1 cellular context compared by ENCODE assay signal in the genomic region with DNA sequence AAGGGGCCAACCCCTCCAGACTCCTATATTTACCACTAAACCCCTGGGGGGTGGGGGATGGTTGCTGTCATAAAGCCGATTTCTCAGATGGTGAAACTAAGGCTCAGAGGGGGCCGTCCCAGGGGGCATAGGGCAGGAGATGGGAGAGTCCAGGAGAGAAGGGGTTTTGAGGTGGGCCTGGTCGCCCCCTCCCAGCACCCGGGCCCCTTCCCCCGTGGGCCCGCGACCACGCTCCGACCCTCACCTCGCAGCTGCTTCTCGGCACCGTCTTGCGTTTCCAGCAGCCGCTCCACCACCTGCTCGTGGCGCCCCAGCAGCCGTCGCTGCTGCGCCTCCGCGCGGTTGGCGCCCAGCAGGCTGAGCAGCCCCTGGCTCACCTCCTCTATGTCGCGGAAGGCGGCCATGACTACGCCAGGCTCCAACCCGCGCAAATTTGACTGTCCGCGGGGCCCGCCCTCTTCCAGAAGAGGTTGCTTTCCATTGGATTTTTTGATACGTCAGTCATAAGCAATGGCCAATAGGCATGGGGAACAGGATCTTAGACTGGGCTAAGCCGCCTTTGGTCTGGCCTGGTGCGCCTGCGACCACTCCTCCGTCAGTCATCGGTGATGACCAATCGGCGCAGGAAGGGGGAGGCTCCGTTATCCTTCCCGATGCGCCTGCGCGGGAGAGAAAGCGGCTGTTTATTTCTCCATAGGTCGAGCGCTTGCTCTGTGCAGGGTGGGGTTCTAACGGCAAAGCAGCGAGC.
TF ChIP-seq lines count a peak whose summit lies in the region.

A gene with protein sequence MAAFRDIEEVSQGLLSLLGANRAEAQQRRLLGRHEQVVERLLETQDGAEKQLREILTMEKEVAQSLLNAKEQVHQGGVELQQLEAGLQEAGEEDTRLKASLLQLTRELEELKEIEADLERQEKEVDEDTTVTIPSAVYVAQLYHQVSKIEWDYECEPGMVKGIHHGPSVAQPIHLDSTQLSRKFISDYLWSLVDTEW (minus strand): TSS at position 410 of the 748 bp plus-strand sequence. CDS start 6 bp downstream, at position 404.

TF ChIP-seq in HepG2, 621 proteins besides CTCF, POLR2A, EP300 and RAD21 (continued from another document and continues in another):
- TF ChIP-seq, protein P1, sequence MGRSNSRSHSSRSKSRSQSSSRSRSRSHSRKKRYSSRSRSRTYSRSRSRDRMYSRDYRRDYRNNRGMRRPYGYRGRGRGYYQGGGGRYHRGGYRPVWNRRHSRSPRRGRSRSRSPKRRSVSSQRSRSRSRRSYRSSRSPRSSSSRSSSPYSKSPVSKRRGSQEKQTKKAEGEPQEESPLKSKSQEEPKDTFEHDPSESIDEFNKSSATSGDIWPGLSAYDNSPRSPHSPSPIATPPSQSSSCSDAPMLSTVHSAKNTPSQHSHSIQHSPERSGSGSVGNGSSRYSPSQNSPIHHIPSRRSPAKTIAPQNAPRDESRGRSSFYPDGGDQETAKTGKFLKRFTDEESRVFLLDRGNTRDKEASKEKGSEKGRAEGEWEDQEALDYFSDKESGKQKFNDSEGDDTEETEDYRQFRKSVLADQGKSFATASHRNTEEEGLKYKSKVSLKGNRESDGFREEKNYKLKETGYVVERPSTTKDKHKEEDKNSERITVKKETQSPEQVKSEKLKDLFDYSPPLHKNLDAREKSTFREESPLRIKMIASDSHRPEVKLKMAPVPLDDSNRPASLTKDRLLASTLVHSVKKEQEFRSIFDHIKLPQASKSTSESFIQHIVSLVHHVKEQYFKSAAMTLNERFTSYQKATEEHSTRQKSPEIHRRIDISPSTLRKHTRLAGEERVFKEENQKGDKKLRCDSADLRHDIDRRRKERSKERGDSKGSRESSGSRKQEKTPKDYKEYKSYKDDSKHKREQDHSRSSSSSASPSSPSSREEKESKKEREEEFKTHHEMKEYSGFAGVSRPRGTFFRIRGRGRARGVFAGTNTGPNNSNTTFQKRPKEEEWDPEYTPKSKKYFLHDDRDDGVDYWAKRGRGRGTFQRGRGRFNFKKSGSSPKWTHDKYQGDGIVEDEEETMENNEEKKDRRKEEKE (IDR thresholded peaks at IDR 0.05): no peak
- TF ChIP-seq, protein P2, sequence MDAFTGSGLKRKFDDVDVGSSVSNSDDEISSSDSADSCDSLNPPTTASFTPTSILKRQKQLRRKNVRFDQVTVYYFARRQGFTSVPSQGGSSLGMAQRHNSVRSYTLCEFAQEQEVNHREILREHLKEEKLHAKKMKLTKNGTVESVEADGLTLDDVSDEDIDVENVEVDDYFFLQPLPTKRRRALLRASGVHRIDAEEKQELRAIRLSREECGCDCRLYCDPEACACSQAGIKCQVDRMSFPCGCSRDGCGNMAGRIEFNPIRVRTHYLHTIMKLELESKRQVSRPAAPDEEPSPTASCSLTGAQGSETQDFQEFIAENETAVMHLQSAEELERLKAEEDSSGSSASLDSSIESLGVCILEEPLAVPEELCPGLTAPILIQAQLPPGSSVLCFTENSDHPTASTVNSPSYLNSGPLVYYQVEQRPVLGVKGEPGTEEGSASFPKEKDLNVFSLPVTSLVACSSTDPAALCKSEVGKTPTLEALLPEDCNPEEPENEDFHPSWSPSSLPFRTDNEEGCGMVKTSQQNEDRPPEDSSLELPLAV (CRISPR knock-in tag; conservative IDR thresholded peaks at IDR 0.05; ENCODE audit: low read depth): no peak
- TF ChIP-seq ZNF660 (CRISPR knock-in tag; IDR thresholded peaks at IDR 0.05; ENCODE audit: borderline replicate concordance, low read depth) (no peak), RFX3 (CRISPR knock-in tag; IDR thresholded peaks at IDR 0.05) (no peak), ZMYM3 (CRISPR knock-in tag; IDR thresholded peaks at IDR 0.05) (no peak; the same call in 1 of the 2 replicates), AKAP8 (CRISPR knock-in tag; IDR thresholded peaks at IDR 0.05) (peak; percentile 57; the same call in 1 of the 2 replicates), RAD51 (IDR thresholded peaks at IDR 0.05; ENCODE audit: borderline replicate concordance) (no peak), FOXA1 (IDR thresholded peaks at IDR 0.05) (no peak), FOXA1 (CRISPR knock-in tag; IDR thresholded peaks at IDR 0.05) (peak; percentile 65), KDM6A (CRISPR knock-in tag; IDR thresholded peaks at IDR 0.05; ENCODE audit: low read depth) (no peak), SIX4 (CRISPR knock-in tag; IDR thresholded peaks at IDR 0.05) (no peak; the same call in 1 of the 2 replicates), RORA (CRISPR knock-in tag; IDR thresholded peaks at IDR 0.05) (no peak), MEIS2 (CRISPR knock-in tag; IDR thresholded peaks at IDR 0.05) (0 out of 2 replicates have a peak, but pooled peaks have one; percentile 55), POLR2AphosphoS5 (IDR thresholded peaks at IDR 0.05; ENCODE audit: low read depth, low read length) (peak; percentile 84), MTA3 (CRISPR knock-in tag; IDR thresholded peaks at IDR 0.05) (no peak), SIN3A (IDR thresholded peaks at IDR 0.05; ENCODE audit: borderline replicate concordance, low read depth, low read length) (peak; percentile 94), FIP1L1 (IDR thresholded peaks at IDR 0.05; ENCODE audit: borderline replicate concordance, insufficient read depth, low read depth, low read length) (no peak), ZMYM4 (CRISPR knock-in tag; IDR thresholded peaks at IDR 0.05) (no peak), ERF (CRISPR knock-in tag; IDR thresholded peaks at IDR 0.05) (peak; percentile 30; the same call in 1 of the 2 replicates), RFXANK (CRISPR knock-in tag; IDR thresholded peaks at IDR 0.05) (no peak), ZNF10 (CRISPR knock-in tag; IDR thresholded peaks at IDR 0.05; ENCODE audit: borderline replicate concordance, low read depth) (no peak), RBM39 (IDR thresholded peaks at IDR 0.05; ENCODE audit: low read depth, low read length, poor library complexity, severe bottlenecking) (peak; percentile 73), TAF15 (IDR thresholded peaks at IDR 0.05; ENCODE audit: low read depth, low read length, poor library complexity, severe bottlenecking) (no peak), ATM (IDR thresholded peaks at IDR 0.05; ENCODE audit: borderline replicate concordance) (no peak), STAT5B (CRISPR knock-in tag; IDR thresholded peaks at IDR 0.05) (no peak), PCBP2 (optimal IDR thresholded peaks at IDR 0.05; ENCODE audit: low read depth, low read length, poor library complexity, severe bottlenecking) (no peak), ZNF232 (CRISPR knock-in tag; IDR thresholded peaks at IDR 0.05; ENCODE audit: borderline replicate concordance) (no peak), SPEN (CRISPR knock-in tag; IDR thresholded peaks at IDR 0.05; ENCODE audit: low read depth) (0 out of 2 replicates have a peak, but pooled peaks have one; percentile 57), FOXA3 (CRISPR knock-in tag; IDR thresholded peaks at IDR 0.05) (peak; percentile 67)
- TF ChIP-seq, protein P3, sequence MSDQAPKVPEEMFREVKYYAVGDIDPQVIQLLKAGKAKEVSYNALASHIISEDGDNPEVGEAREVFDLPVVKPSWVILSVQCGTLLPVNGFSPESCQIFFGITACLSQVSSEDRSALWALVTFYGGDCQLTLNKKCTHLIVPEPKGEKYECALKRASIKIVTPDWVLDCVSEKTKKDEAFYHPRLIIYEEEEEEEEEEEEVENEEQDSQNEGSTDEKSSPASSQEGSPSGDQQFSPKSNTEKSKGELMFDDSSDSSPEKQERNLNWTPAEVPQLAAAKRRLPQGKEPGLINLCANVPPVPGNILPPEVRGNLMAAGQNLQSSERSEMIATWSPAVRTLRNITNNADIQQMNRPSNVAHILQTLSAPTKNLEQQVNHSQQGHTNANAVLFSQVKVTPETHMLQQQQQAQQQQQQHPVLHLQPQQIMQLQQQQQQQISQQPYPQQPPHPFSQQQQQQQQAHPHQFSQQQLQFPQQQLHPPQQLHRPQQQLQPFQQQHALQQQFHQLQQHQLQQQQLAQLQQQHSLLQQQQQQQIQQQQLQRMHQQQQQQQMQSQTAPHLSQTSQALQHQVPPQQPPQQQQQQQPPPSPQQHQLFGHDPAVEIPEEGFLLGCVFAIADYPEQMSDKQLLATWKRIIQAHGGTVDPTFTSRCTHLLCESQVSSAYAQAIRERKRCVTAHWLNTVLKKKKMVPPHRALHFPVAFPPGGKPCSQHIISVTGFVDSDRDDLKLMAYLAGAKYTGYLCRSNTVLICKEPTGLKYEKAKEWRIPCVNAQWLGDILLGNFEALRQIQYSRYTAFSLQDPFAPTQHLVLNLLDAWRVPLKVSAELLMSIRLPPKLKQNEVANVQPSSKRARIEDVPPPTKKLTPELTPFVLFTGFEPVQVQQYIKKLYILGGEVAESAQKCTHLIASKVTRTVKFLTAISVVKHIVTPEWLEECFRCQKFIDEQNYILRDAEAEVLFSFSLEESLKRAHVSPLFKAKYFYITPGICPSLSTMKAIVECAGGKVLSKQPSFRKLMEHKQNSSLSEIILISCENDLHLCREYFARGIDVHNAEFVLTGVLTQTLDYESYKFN (CRISPR knock-in tag; conservative IDR thresholded peaks at IDR 0.05): no peak
- TF ChIP-seq, protein P4, sequence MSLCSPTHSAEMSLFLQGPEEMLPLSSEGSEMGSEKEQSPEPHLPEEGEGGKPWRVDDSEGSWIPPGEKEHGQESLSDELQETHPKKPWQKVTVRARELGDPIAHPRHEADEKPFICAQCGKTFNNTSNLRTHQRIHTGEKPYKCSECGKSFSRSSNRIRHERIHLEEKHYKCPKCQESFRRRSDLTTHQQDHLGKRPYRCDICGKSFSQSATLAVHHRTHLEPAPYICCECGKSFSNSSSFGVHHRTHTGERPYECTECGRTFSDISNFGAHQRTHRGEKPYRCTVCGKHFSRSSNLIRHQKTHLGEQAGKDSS (CRISPR knock-in tag; IDR thresholded peaks at IDR 0.05; ENCODE audit: borderline replicate concordance, low read depth): no peak
- TF ChIP-seq, protein P5, sequence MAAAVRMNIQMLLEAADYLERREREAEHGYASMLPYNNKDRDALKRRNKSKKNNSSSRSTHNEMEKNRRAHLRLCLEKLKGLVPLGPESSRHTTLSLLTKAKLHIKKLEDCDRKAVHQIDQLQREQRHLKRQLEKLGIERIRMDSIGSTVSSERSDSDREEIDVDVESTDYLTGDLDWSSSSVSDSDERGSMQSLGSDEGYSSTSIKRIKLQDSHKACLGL (CRISPR knock-in tag; IDR thresholded peaks at IDR 0.05): peak; percentile 76
- TF ChIP-seq, protein P6, sequence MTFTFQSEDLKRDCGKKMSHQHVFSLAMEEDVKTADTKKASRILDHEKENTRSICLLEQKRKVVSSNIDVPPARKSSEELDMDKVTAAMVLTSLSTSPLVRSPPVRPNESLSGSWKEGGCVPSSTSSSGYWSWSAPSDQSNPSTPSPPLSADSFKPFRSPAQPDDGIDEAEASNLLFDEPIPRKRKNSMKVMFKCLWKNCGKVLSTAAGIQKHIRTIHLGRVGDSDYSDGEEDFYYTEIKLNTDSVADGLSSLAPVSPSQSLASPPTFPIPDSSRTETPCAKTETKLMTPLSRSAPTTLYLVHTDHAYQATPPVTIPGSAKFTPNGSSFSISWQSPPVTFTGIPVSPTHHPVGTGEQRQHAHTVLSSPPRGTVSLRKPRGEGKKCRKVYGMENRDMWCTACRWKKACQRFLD (CRISPR knock-in tag; IDR thresholded peaks at IDR 0.05; ENCODE audit: borderline replicate concordance): no peak
- TF ChIP-seq, protein P7, sequence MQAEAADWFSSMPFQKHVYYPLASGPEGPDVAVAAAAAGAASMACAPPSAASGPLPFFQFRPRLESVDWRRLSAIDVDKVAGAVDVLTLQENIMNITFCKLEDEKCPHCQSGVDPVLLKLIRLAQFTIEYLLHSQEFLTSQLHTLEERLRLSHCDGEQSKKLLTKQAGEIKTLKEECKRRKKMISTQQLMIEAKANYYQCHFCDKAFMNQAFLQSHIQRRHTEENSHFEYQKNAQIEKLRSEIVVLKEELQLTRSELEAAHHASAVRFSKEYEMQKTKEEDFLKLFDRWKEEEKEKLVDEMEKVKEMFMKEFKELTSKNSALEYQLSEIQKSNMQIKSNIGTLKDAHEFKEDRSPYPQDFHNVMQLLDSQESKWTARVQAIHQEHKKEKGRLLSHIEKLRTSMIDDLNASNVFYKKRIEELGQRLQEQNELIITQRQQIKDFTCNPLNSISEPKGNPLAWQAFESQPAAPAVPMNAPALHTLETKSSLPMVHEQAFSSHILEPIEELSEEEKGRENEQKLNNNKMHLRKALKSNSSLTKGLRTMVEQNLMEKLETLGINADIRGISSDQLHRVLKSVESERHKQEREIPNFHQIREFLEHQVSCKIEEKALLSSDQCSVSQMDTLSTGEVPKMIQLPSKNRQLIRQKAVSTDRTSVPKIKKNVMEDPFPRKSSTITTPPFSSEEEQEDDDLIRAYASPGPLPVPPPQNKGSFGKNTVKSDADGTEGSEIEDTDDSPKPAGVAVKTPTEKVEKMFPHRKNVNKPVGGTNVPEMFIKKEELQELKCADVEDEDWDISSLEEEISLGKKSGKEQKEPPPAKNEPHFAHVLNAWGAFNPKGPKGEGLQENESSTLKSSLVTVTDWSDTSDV (CRISPR knock-in tag; IDR thresholded peaks at IDR 0.05): no peak
- TF ChIP-seq, protein P8, sequence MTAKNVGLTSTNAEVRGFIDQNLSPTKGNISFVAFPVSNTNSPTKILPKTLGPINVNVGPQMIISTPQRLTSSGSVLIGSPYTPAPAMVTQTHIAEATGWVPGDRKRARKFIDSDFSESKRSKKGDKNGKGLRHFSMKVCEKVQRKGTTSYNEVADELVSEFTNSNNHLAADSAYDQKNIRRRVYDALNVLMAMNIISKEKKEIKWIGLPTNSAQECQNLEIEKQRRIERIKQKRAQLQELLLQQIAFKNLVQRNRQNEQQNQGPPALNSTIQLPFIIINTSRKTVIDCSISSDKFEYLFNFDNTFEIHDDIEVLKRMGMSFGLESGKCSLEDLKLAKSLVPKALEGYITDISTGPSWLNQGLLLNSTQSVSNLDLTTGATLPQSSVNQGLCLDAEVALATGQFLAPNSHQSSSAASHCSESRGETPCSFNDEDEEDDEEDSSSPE (CRISPR knock-in tag; IDR thresholded peaks at IDR 0.05): peak; percentile 100
- TF ChIP-seq, protein P9, sequence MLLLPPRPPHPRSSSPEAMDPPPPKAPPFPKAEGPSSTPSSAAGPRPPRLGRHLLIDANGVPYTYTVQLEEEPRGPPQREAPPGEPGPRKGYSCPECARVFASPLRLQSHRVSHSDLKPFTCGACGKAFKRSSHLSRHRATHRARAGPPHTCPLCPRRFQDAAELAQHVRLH (CRISPR knock-in tag; IDR thresholded peaks at IDR 0.05; ENCODE audit: borderline replicate concordance, low read depth): peak; percentile 35; the same call in 1 of the 2 replicates
- TF ChIP-seq, protein P10, sequence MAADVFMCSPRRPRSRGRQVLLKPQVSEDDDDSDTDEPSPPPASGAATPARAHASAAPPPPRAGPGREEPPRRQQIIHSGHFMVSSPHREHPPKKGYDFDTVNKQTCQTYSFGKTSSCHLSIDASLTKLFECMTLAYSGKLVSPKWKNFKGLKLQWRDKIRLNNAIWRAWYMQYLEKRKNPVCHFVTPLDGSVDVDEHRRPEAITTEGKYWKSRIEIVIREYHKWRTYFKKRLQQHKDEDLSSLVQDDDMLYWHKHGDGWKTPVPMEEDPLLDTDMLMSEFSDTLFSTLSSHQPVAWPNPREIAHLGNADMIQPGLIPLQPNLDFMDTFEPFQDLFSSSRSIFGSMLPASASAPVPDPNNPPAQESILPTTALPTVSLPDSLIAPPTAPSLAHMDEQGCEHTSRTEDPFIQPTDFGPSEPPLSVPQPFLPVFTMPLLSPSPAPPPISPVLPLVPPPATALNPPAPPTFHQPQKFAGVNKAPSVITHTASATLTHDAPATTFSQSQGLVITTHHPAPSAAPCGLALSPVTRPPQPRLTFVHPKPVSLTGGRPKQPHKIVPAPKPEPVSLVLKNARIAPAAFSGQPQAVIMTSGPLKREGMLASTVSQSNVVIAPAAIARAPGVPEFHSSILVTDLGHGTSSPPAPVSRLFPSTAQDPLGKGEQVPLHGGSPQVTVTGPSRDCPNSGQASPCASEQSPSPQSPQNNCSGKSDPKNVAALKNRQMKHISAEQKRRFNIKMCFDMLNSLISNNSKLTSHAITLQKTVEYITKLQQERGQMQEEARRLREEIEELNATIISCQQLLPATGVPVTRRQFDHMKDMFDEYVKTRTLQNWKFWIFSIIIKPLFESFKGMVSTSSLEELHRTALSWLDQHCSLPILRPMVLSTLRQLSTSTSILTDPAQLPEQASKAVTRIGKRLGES (CRISPR knock-in tag; IDR thresholded peaks at IDR 0.05; ENCODE audit: borderline replicate concordance): no peak
